ENCODE assay signal across 2 cellular contexts in the genomic region with DNA sequence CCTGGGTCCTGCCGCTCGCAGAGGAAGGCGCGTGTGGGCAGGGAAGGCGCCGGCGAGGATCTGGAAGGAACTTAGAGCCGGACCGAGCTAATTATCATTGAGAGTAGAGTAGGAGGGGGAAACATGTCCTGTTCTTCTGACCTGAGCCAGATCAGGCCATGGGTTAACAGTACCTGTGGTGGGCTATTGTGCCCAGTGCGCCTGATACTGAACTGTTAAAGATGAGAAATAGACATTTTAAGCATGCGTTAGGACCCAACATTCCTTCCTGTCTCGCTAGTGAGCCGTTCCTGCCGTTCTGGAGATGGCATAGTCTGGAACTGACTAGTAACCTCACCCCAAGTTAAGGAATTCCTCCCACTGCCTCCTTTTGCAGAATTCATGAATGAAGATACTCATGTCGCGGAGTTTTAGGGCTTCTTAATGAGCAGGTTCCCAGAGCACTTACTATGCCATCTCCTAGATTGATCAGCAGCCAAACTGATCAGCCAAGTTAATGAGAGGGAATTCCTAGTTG.
TF ChIP-seq lines count a peak whose summit lies in the region.

No MANE protein-coding gene starts in this region.

TF ChIP-seq in H1, 55 proteins besides CTCF, POLR2A, EP300 and RAD21:
- TF ChIP-seq SIN3A (conservative IDR thresholded peaks at IDR 0.05 in 1 of 2, IDR thresholded peaks at IDR 0.05 in 1 of 2; ENCODE audit: low read depth in 1 of 2, low read length in 2 of 2), result 0 out of 4 replicates have a peak, but pooled peaks of 1 of the 2 experiments have one; percentile 74
- TF ChIP-seq MAX (IDR thresholded peaks at IDR 0.05), result peak; percentile 59
- TF ChIP-seq FOSL1 (IDR thresholded peaks at IDR 0.05; ENCODE audit: insufficient read depth, low read depth, low read length), result no peak
- TF ChIP-seq RFX5 (IDR thresholded peaks at IDR 0.05; ENCODE audit: borderline replicate concordance, low read depth, low read length), result no peak
- TF ChIP-seq GTF2F1 (IDR thresholded peaks at IDR 0.05; ENCODE audit: borderline replicate concordance, low read depth, low read length), result no peak

TF ChIP-seq in neural cell, 6 proteins besides CTCF, POLR2A, EP300 and RAD21:
- TF ChIP-seq SMC3 (conservative IDR thresholded peaks at IDR 0.05; ENCODE audit: poor library complexity), result no peak
- no peak for TF ChIP-seq EZH2 (IDR thresholded peaks at IDR 0.05; ENCODE audit: borderline replicate concordance, insufficient read depth, low read length, poor library complexity, severe bottlenecking)
- TF ChIP-seq POLR2AphosphoS5 (IDR thresholded peaks at IDR 0.05), result no peak
- TF ChIP-seq MXI1 (conservative IDR thresholded peaks at IDR 0.05; ENCODE audit: poor library complexity, severe bottlenecking), result peak; percentile 30
- TF ChIP-seq, protein P1, sequence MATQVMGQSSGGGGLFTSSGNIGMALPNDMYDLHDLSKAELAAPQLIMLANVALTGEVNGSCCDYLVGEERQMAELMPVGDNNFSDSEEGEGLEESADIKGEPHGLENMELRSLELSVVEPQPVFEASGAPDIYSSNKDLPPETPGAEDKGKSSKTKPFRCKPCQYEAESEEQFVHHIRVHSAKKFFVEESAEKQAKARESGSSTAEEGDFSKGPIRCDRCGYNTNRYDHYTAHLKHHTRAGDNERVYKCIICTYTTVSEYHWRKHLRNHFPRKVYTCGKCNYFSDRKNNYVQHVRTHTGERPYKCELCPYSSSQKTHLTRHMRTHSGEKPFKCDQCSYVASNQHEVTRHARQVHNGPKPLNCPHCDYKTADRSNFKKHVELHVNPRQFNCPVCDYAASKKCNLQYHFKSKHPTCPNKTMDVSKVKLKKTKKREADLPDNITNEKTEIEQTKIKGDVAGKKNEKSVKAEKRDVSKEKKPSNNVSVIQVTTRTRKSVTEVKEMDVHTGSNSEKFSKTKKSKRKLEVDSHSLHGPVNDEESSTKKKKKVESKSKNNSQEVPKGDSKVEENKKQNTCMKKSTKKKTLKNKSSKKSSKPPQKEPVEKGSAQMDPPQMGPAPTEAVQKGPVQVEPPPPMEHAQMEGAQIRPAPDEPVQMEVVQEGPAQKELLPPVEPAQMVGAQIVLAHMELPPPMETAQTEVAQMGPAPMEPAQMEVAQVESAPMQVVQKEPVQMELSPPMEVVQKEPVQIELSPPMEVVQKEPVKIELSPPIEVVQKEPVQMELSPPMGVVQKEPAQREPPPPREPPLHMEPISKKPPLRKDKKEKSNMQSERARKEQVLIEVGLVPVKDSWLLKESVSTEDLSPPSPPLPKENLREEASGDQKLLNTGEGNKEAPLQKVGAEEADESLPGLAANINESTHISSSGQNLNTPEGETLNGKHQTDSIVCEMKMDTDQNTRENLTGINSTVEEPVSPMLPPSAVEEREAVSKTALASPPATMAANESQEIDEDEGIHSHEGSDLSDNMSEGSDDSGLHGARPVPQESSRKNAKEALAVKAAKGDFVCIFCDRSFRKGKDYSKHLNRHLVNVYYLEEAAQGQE (IDR thresholded peaks at IDR 0.05; ENCODE audit: borderline replicate concordance), result no peak
